2 cellular contexts compared by ENCODE assay signal in genomic region chr17:69471406-69471805, GRCh38.
TF ChIP-seq lines count a peak whose summit lies in the region.

No MANE protein-coding gene starts in this region.

TF ChIP-seq in A549, 52 proteins besides CTCF, POLR2A, EP300 and RAD21:
- TF ChIP-seq CEBPB (IDR thresholded peaks at IDR 0.05) = peak; percentile 57; a peak in 2 of 4 replicates
- TF ChIP-seq POLR2AphosphoS2 (conservative IDR thresholded peaks at IDR 0.05; ENCODE audit: low read length) = no peak
TF ChIP-seq in A549: peak in this region for 1.

TF ChIP-seq in IMR-90, 13 proteins besides CTCF, POLR2A, EP300 and RAD21:
- no peak for TF ChIP-seq NFE2L2 (IDR thresholded peaks at IDR 0.05; ENCODE audit: low read depth, low read length)
- peak; percentile 49; the same call in 1 of the 2 replicates for TF ChIP-seq CEBPB (IDR thresholded peaks at IDR 0.05; ENCODE audit: low read depth, low read length)
